ENCODE assay signal across 8 cellular contexts in genomic region chr14:52314521-52315354, GRCh38. TPM values are rescaled to one million over a fixed set of nuclear protein-coding genes. Genes with fewer than 3 reads are reported as not detected.
A peak's percentile ranks its signal among the peaks of the same experiment; 100 is the strongest.
DNase-seq lines count a peak whose midpoint lies in the region; ATAC-seq and TF ChIP-seq lines count a peak whose summit lies in the region.

No MANE protein-coding gene starts in this region.

- H3K79me1 ChIP-seq in neuronal stem cell (ENCODE audit: low read depth, low read length), result no peaks in the 10 kb centered on the region

- H3K18ac ChIP-seq in neuronal stem cell (ENCODE audit: low read length), result peak overlapping the region; percentile 84

- H3K4ac ChIP-seq in neuronal stem cell (ENCODE audit: low read length), result no peak overlapping the region

- H3K27ac ChIP-seq in neuronal stem cell (replicated peaks; ENCODE audit: low read length), result no peak overlapping the region
- peak overlapping the region; percentile 68 to 86 for H3K27ac ChIP-seq in uterus

- H3K4me1 ChIP-seq in neuronal stem cell (ENCODE audit: control insufficient read depth in 2 of 2, insufficient read depth in 1 of 2, low read depth in 1 of 2, low read length in 2 of 2), result peaks cover 7% of the 10 kb centered on the region in 2 donors
- peaks cover 0 to 6% of the 10 kb centered on the region in 2 donors for H3K4me1 ChIP-seq in uterus

- H3K23ac ChIP-seq in neuronal stem cell (ENCODE audit: low read depth, low read length, poor library complexity), result peak overlapping the region; percentile 86

- H3K4me2 ChIP-seq in neuronal stem cell (ENCODE audit: insufficient read depth, low read length, poor library complexity, severe bottlenecking), result peak overlapping the region; percentile 91

- no peak overlapping the region for H4K8ac ChIP-seq in neuronal stem cell (ENCODE audit: low read depth, low read length)

- no peak for TF ChIP-seq POLR2A in uterus (IDR thresholded peaks at IDR 0.05)

- H3K4me3 ChIP-seq in fibroblast of the aortic adventitia (ENCODE audit: low read depth, low read length) (peak overlapping the region; percentile 85), neuronal stem cell (ENCODE audit: low read length in 2 of 2) (peak overlapping the region; percentile 33 to 79), uterus (peak overlapping the region; percentile 50 to 58)

- H3K36me3 ChIP-seq in neuronal stem cell (replicated peaks in 1 of 2; ENCODE audit: control insufficient read depth in 2 of 2, insufficient read depth in 2 of 2, low read length in 2 of 2) (no peaks in the 10 kb centered on the region), uterus (no peaks in the 10 kb centered on the region)

- H3K27ac Mint-ChIP-seq in activated T-cell treated with anti-CD3 and anti-CD28 coated beads, Interleukin-2, amount 50 U/mL, for 24 hours, result peak overlapping the region; percentile 92

- H2BK5ac ChIP-seq in neuronal stem cell (ENCODE audit: low read length), result peak overlapping the region; percentile 48

- H3K27me3 ChIP-seq in neuronal stem cell (ENCODE audit: control insufficient read depth in 3 of 3, insufficient read depth in 3 of 3, low read depth in 1 of 3, low read length in 3 of 3) (peaks cover 9 to 92% (median 45%) of the 10 kb centered on the region in 3 experiments), uterus (no peaks in the 10 kb centered on the region)

- no peak overlapping the region for H2AK5ac ChIP-seq in neuronal stem cell (ENCODE audit: low read depth, low read length)

- no peak overlapping the region for H2BK15ac ChIP-seq in neuronal stem cell (ENCODE audit: low read length)

- peak overlapping the region; percentile 92 for H2AFZ ChIP-seq in neuronal stem cell (ENCODE audit: low read length)

- H3K9me3 Mint-ChIP-seq in activated T-cell treated with anti-CD3 and anti-CD28 coated beads, Interleukin-2, amount 50 U/mL, for 24 hours, result no peaks in the 10 kb centered on the region

- peak overlapping the region; percentile 71 for H3K14ac ChIP-seq in neuronal stem cell (ENCODE audit: low read length)

- intact Hi-C loops in uterus (cut with DNase I; ENCODE audit: low total_unique reads), result no loop called here

- no peak overlapping the region for H2BK12ac ChIP-seq in neuronal stem cell (ENCODE audit: low read length)

- peak overlapping the region; percentile 92 for H3K4me3 Mint-ChIP-seq in activated T-cell treated with anti-CD3 and anti-CD28 coated beads, Interleukin-2, amount 50 U/mL, for 24 hours

- no CpG with 5 or more reads among the region's 67 CpGs for WGBS in neuronal stem cell (ENCODE audit: extremely low coverage in 2 of 2, insufficient read length in 2 of 2, insufficient replicate concordance in 1 of 2), 2 donors

- H3K36me3 Mint-ChIP-seq in activated T-cell treated with anti-CD3 and anti-CD28 coated beads, Interleukin-2, amount 50 U/mL, for 24 hours (ENCODE audit: low read depth), result peaks cover 18% of the 10 kb centered on the region

- peak; percentile 43 for ATAC-seq in GM19397 (IDR thresholded peaks at IDR 0.05; ENCODE audit: unreplicated experiment)
- no peak for ATAC-seq in HG02610 (IDR thresholded peaks at IDR 0.05; ENCODE audit: unreplicated experiment)

- peaks cover 88% of the 10 kb centered on the region for H3K4me1 Mint-ChIP-seq in activated T-cell treated with anti-CD3 and anti-CD28 coated beads, Interleukin-2, amount 50 U/mL, for 24 hours (ENCODE audit: low read depth)

- H2BK120ac ChIP-seq in neuronal stem cell (ENCODE audit: low read depth, low read length), result no peak overlapping the region

- no peak overlapping the region for H4K91ac ChIP-seq in neuronal stem cell (ENCODE audit: low read depth, low read length, poor library complexity)

- H3K27me3 Mint-ChIP-seq in activated T-cell treated with anti-CD3 and anti-CD28 coated beads, Interleukin-2, amount 50 U/mL, for 24 hours, result peaks cover 37% of the 10 kb centered on the region

- H3K9ac ChIP-seq in neuronal stem cell (ENCODE audit: low read depth, low read length, poor library complexity), result peak overlapping the region; percentile 82

- TF ChIP-seq CTCF in fibroblast of the aortic adventitia (IDR thresholded peaks at IDR 0.05; ENCODE audit: insufficient read depth, low read length), result no peak
- no peak for TF ChIP-seq CTCF in uterus (IDR thresholded peaks at IDR 0.05)

- DNase-seq in M059J (ENCODE audit: low read depth) (peak; percentile 12), fibroblast of the aortic adventitia (ENCODE audit: low read depth) (peak; percentile 34), neuronal stem cell (ENCODE audit: low spot score) (no peak), uterus (peak; percentile 36 to 42), hippocampal formation (lab: John Stamatoyannopoulos, UW) (no peak)
- DNase-seq in activated T-cell treated with anti-CD3 and anti-CD28 coated beads, Interleukin-2, amount 50 U/mL, for 24 hours, result peak; percentile 71

- peaks cover 0 to 6% of the 10 kb centered on the region in 2 donors for H3K9me3 ChIP-seq in neuronal stem cell (replicated peaks in 1 of 2; ENCODE audit: control insufficient read depth in 2 of 2, insufficient read depth in 1 of 2, low read depth in 1 of 2, low read length in 2 of 2)
- H3K9me3 ChIP-seq in uterus, result no peaks in the 10 kb centered on the region

RNA-seq across cellular contexts. Expression of gene PTGER2, which starts 0.6 kb away (rescaled TPM):
- 0.54 and 0.71 TPM in 2 replicates for total RNA-seq in M059J (2014; rRNA removed; shearing (Covaris generic))
- total RNA-seq in fibroblast of the aortic adventitia (ENCODE audit: low replicate concordance) (1.6 and 50.1 TPM in 2 replicates), uterus (1 to 10 TPM; 1.5 to 7.1 (median 4.7) TPM)
- not detected for polyA plus RNA-seq in neuronal stem cell (2013, experiment 1 of 2)
- polyA plus RNA-seq in neuronal stem cell (2013, experiment 2 of 2), result not detected

RNA-seq across cellular contexts. Expression of gene PTGDR, which starts 47.2 kb away (rescaled TPM):
- total RNA-seq in M059J (2014; rRNA removed; shearing (Covaris generic)), result not detected in 2 replicates
- total RNA-seq in fibroblast of the aortic adventitia (ENCODE audit: low replicate concordance), result 1.8 and 2.5 TPM in 2 replicates
- polyA plus RNA-seq in neuronal stem cell (2013, experiment 1 of 2), result 0.13 TPM
- 0.19 TPM for polyA plus RNA-seq in neuronal stem cell (2013, experiment 2 of 2)
- 1 to 10 TPM in 2 of 4 donors, under 1 TPM in 2; 0.26 to 2.9 (median 0.87) TPM for total RNA-seq in uterus

Comparison
In these comparisons a context has a peak if more than half of its experiments do, and no peak if none do; other contexts are left out.
1. DNase-seq: peak in M059J (single experiment), activated T-cell treated with anti-CD3 and anti-CD28 coated beads, Interleukin-2, amount 50 U/mL, for 24 hours (single experiment), fibroblast of the aortic adventitia (single experiment) and uterus (2 of 2); none in neuronal stem cell (single experiment) and hippocampal formation (0 of 2).
2. Peak in every context shown above with its lines, with median percentiles within 50 percentile points of each other: H3K4me3 ChIP-seq.